ENCODE assay signal across 8 cellular contexts in genomic region chr9:131773911-131774379, GRCh38. TPM values are rescaled to one million over a fixed set of nuclear protein-coding genes. Genes with fewer than 3 reads are reported as not detected.
DNase-seq lines count a peak whose midpoint lies in the region; TF ChIP-seq lines count a peak whose summit lies in the region.

No MANE protein-coding gene starts in this region.

- no peak for TF ChIP-seq POLR2A in prostate gland (IDR thresholded peaks at IDR 0.05)

- WGBS in prostate gland: 19% methylated on average over 6 of the region's 6 CpGs

- H3K4me1 ChIP-seq in prostate gland (replicated peaks): no peaks in the 10 kb centered on the region

- no peak overlapping the region for H3K27ac ChIP-seq in prostate gland

- H3K4me3 ChIP-seq in HFF-Myc (replicated peaks; ENCODE audit: low read depth, low read length) (no peak overlapping the region), fibroblast of villous mesenchyme (ENCODE audit: low read depth, low read length) (no peak overlapping the region), prostate gland (no peak overlapping the region)

- peaks cover 2% of the 10 kb centered on the region for H3K27me3 ChIP-seq in prostate gland (replicated peaks; ENCODE audit: insufficient read depth)

- no peaks in the 10 kb centered on the region for H3K9me3 ChIP-seq in prostate gland

- no peaks in the 10 kb centered on the region for H3K36me3 ChIP-seq in prostate gland

- DNase-seq in AML-193 (lab: John Stamatoyannopoulos, UW) (peak; percentile 23 to 48), HFF-Myc (ENCODE audit: extremely low read depth, low read depth) (peak; percentile 48), UCSD-AML1 (lab: John Stamatoyannopoulos, UW; ENCODE audit: unreplicated experiment) (peak; percentile 27), fibroblast of villous mesenchyme (ENCODE audit: low read depth) (peak; percentile 68), prostate gland (ENCODE audit: low spot score) (peak; percentile 31), NCI-H1417 (lab: John Stamatoyannopoulos, UW) (no peak), SHP77 (lab: John Stamatoyannopoulos, UW) (no peak)
- no peak for DNase-seq in activated effector memory CD4-positive, alpha-beta T cell treated with Interleukin-2 at 50 U/mL for 16 hours

- intact Hi-C loops in prostate gland (cut with DNase I): no loop called here

- TF ChIP-seq CTCF in HFF-Myc (IDR thresholded peaks at IDR 0.05; ENCODE audit: low read depth, low read length, missing control alignments) (no peak), fibroblast of villous mesenchyme (IDR thresholded peaks at IDR 0.05; ENCODE audit: insufficient read depth, low read depth, low read length) (no peak), prostate gland (IDR thresholded peaks at IDR 0.05) (no peak)

RNA-seq across cellular contexts. Expression of gene RAPGEF1, which starts 34.1 kb away (rescaled TPM):
- total RNA-seq in fibroblast of villous mesenchyme (22.9 and 27.7 TPM in 2 replicates), prostate gland (10 to 100 TPM; 28.6 to 63.8 TPM)

Comparison
In these comparisons a context has a peak if more than half of its experiments do, and no peak if none do; other contexts are left out.
1. DNase-seq: peak in AML-193 (2 of 2), HFF-Myc (single experiment), UCSD-AML1 (single experiment), fibroblast of villous mesenchyme (single experiment) and prostate gland (single experiment); none in NCI-H1417 (0 of 3), activated effector memory CD4-positive, alpha-beta T cell treated with Interleukin-2 at 50 U/mL for 16 hours (single experiment) and SHP77 (0 of 2).